Comparison of ENCODE assay signal across 10 cellular contexts in genomic region chr6:3438190-3439167, GRCh38. TPM values are rescaled to one million over a fixed set of nuclear protein-coding genes. Genes with fewer than 3 reads are reported as not detected.
DNase-seq lines count a peak whose midpoint lies in the region; ATAC-seq, FAIRE-seq and TF ChIP-seq lines count a peak whose summit lies in the region.
"Had no signal": no experiment of that assay in that cellular context is flagged by ENCODE, and none has a peak within 500 bp of the region (broad histone marks: within the 10 kb centered on the region; RNA-seq: fewer than 3 reads in every experiment).

No MANE protein-coding gene starts in this region.

- TF ChIP-seq CTCF in bronchial epithelial cell (IDR thresholded peaks at IDR 0.05; ENCODE audit: insufficient read depth, low read length, severe bottlenecking), result no peak
- no peak for TF ChIP-seq CTCF in GM20000 (IDR thresholded peaks at IDR 0.05; ENCODE audit: extremely low read depth, missing control alignments)

- FAIRE-seq in bronchial epithelial cell (lab: Jason Lieb, UNC), result no peak
- no peak for FAIRE-seq in GM12892 (lab: Jason Lieb, UNC)

- no peaks in the 10 kb centered on the region for H3K36me3 ChIP-seq in bronchial epithelial cell (ENCODE audit: control insufficient read depth, insufficient read depth, low read length)

- ATAC-seq in GM19467 (IDR thresholded peaks at IDR 0.05; ENCODE audit: unreplicated experiment), result no peak
- ATAC-seq: stimulated activated memory B cell treated with anti-CD40 and anti-IgM and Interleukin-4, amounts not matched to agents 10 μg/mL and 1 μg/mL and 100 μg/mL, for 72 hours had no signal

- no peaks in the 10 kb centered on the region for H3K27me3 ChIP-seq in bronchial epithelial cell (ENCODE audit: control insufficient read depth, insufficient read depth, low read length)

- no peak for TF ChIP-seq POLR2A in GM12892 (IDR thresholded peaks at IDR 0.05; ENCODE audit: low read depth, low read length)

- no peak overlapping the region for H3K4me3 ChIP-seq in bronchial epithelial cell (ENCODE audit: low read depth, low read length)

- DNase-seq in DMS 273 (lab: John Stamatoyannopoulos, UW; ENCODE audit: unreplicated experiment) (peak; percentile 93), NCI-H2029 (lab: John Stamatoyannopoulos, UW) (peak; percentile 86), bronchial epithelial cell (ENCODE audit: low read depth) (peak; percentile 82), myocyte (ENCODE audit: low read depth) (peak; percentile 77), GM20000 (ENCODE audit: low spot score) (no peak), GM12892 (ENCODE audit: insufficient read length) (no peak)
- DNase-seq in central memory CD4-positive, alpha-beta T cell, result no peak
- DNase-seq: SIG-M5 had no signal

RNA-seq across cellular contexts. Expression of gene SLC22A23, which starts 18.4 kb away (rescaled TPM):
- total RNA-seq in bronchial epithelial cell, result 18.7 and 20.6 TPM in 2 replicates
- 1.9 and 4.0 TPM in 2 replicates for total RNA-seq in myocyte
- polyA plus RNA-seq in myocyte (2012), result 6.0 TPM
- polyA plus RNA-seq in GM12892 (2012; ENCODE audit: missing spikeins), result 0.87 TPM

Comparison
In these comparisons a context has a peak if more than half of its experiments do, and no peak if none do; other contexts are left out.
1. DNase-seq: peak in DMS 273 (single experiment), NCI-H2029 (single experiment), bronchial epithelial cell (single experiment) and myocyte (single experiment); none in GM20000 (single experiment), GM12892 (single experiment) and central memory CD4-positive, alpha-beta T cell (single experiment).